ENCODE assay signal across 1 cellular context in the genomic region with DNA sequence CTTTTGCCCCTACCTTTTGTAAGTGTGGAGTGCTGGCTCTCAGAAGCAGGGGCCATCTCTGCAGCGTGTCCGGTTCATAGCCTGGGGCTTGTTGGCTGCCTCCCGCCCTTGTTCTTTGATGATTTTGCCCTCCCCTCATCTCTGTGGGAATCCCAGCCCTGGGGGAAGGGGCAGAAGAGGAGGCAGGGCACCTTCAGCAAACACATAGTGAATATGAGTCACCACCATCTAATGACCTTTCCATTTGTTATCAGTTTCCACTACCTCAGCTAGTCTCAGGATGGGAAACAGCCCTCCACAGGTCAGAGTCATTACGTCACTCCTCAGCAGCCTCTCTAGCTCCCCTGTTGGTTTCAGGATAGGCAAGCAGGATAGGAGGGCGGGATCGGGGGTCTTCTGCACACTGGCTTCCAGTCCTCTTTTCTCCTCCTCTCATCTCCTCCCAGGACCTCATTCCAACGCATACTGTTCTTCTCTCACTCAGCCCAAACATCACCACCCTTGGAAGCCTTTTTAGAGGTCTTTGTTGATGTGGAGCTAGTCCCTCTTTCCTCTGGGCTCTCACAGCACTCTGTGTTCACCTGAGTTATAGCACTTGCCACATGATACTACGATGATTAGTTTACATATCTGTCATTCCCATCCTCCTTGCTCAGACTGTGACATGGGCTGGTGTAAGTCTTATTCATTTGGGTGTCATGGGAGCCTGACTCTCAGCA.
A peak's percentile ranks its signal among the peaks of the same experiment; 100 is the strongest.
TF ChIP-seq lines count a peak whose summit lies in the region.

No MANE protein-coding gene starts in this region.

TF ChIP-seq in HepG2, 621 proteins besides CTCF, POLR2A, EP300 and RAD21 (continued from another document and continues in another):
- no peak for TF ChIP-seq ZNF570 (CRISPR knock-in tag; IDR thresholded peaks at IDR 0.05; ENCODE audit: borderline replicate concordance)
- TF ChIP-seq, protein P1, sequence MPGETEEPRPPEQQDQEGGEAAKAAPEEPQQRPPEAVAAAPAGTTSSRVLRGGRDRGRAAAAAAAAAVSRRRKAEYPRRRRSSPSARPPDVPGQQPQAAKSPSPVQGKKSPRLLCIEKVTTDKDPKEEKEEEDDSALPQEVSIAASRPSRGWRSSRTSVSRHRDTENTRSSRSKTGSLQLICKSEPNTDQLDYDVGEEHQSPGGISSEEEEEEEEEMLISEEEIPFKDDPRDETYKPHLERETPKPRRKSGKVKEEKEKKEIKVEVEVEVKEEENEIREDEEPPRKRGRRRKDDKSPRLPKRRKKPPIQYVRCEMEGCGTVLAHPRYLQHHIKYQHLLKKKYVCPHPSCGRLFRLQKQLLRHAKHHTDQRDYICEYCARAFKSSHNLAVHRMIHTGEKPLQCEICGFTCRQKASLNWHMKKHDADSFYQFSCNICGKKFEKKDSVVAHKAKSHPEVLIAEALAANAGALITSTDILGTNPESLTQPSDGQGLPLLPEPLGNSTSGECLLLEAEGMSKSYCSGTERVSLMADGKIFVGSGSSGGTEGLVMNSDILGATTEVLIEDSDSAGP (CRISPR knock-in tag; IDR thresholded peaks at IDR 0.05; ENCODE audit: borderline replicate concordance): peak; percentile 64; the same call in 1 of the 2 replicates
- no peak for TF ChIP-seq CEBPZ (IDR thresholded peaks at IDR 0.05; ENCODE audit: low read length)
- no peak for TF ChIP-seq ZNF205 (CRISPR knock-in tag; IDR thresholded peaks at IDR 0.05)
- peak; percentile 97 for TF ChIP-seq ATF2 (CRISPR knock-in tag; IDR thresholded peaks at IDR 0.05)
- 0 out of 2 replicates have a peak, but pooled peaks have one; percentile 28 for TF ChIP-seq BORCS8-MEF2B (CRISPR knock-in tag; IDR thresholded peaks at IDR 0.05)
- TF ChIP-seq ZNF460 (CRISPR knock-in tag; IDR thresholded peaks at IDR 0.05; ENCODE audit: borderline replicate concordance): peak; percentile 43; the same call in 1 of the 2 replicates
- TF ChIP-seq RARG (CRISPR knock-in tag; IDR thresholded peaks at IDR 0.05; ENCODE audit: low read depth): no peak
- no peak for TF ChIP-seq MAF1 (CRISPR knock-in tag; IDR thresholded peaks at IDR 0.05; ENCODE audit: borderline replicate concordance)
- no peak for TF ChIP-seq POLR2AphosphoS5 (IDR thresholded peaks at IDR 0.05; ENCODE audit: low read depth, low read length)
- peak; percentile 67; the same call in 1 of the 2 replicates for TF ChIP-seq ZBTB38 (CRISPR knock-in tag; IDR thresholded peaks at IDR 0.05)
- peak; percentile 84 for TF ChIP-seq FOXA3 (CRISPR knock-in tag; IDR thresholded peaks at IDR 0.05)
- TF ChIP-seq DR1 (CRISPR knock-in tag; IDR thresholded peaks at IDR 0.05): no peak
- TF ChIP-seq KAT7 (CRISPR knock-in tag; IDR thresholded peaks at IDR 0.05; ENCODE audit: borderline replicate concordance): no peak
- TF ChIP-seq IKZF5 (CRISPR knock-in tag; IDR thresholded peaks at IDR 0.05): peak; percentile 87
- TF ChIP-seq, protein P2, sequence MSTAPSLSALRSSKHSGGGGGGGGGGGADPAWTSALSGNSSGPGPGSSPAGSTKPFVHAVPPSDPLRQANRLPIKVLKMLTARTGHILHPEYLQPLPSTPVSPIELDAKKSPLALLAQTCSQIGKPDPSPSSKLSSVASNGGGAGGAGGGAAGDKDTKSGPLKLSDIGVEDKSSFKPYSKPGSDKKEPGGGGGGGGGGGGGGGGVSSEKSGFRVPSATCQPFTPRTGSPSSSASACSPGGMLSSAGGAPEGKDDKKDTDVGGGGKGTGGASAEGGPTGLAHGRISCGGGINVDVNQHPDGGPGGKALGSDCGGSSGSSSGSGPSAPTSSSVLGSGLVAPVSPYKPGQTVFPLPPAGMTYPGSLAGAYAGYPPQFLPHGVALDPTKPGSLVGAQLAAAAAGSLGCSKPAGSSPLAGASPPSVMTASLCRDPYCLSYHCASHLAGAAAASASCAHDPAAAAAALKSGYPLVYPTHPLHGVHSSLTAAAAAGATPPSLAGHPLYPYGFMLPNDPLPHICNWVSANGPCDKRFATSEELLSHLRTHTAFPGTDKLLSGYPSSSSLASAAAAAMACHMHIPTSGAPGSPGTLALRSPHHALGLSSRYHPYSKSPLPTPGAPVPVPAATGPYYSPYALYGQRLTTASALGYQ (CRISPR knock-in tag; IDR thresholded peaks at IDR 0.05): peak; percentile 80; the same call in 1 of the 2 replicates
- TF ChIP-seq NR2F2 (IDR thresholded peaks at IDR 0.05; ENCODE audit: borderline replicate concordance, low read depth): peak; percentile 66
- peak; percentile 18; the same call in 1 of the 2 replicates for TF ChIP-seq ONECUT2 (CRISPR knock-in tag; IDR thresholded peaks at IDR 0.05)
- no peak for TF ChIP-seq PAWR (CRISPR knock-in tag; IDR thresholded peaks at IDR 0.05; ENCODE audit: borderline replicate concordance)
- peak; percentile 66; the same call in 1 of the 2 replicates for TF ChIP-seq ZNF362 (CRISPR knock-in tag; IDR thresholded peaks at IDR 0.05; ENCODE audit: borderline replicate concordance)
- no peak for TF ChIP-seq ZNF274 (CRISPR knock-in tag; IDR thresholded peaks at IDR 0.05)
- no peak for TF ChIP-seq ZNF780A (CRISPR knock-in tag; IDR thresholded peaks at IDR 0.05)
- TF ChIP-seq ZNF431 (CRISPR knock-in tag; IDR thresholded peaks at IDR 0.05; ENCODE audit: borderline replicate concordance, low read depth): no peak
- TF ChIP-seq ZSCAN9 (CRISPR knock-in tag; IDR thresholded peaks at IDR 0.05; ENCODE audit: borderline replicate concordance): peak; percentile 43; the same call in 1 of the 2 replicates
- no peak for TF ChIP-seq PCBP2 (optimal IDR thresholded peaks at IDR 0.05; ENCODE audit: low read depth, low read length, poor library complexity, severe bottlenecking)
- no peak for TF ChIP-seq NFIB (CRISPR knock-in tag; IDR thresholded peaks at IDR 0.05; ENCODE audit: borderline replicate concordance)
- peak; percentile 88 for TF ChIP-seq TBX2 (CRISPR knock-in tag; IDR thresholded peaks at IDR 0.05; ENCODE audit: borderline replicate concordance)
- TF ChIP-seq ZNF704 (CRISPR knock-in tag; IDR thresholded peaks at IDR 0.05; ENCODE audit: borderline replicate concordance): no peak
- no peak for TF ChIP-seq ZNF484 (CRISPR knock-in tag; IDR thresholded peaks at IDR 0.05; ENCODE audit: borderline replicate concordance, low read depth)
- TF ChIP-seq ZBTB46 (CRISPR knock-in tag; IDR thresholded peaks at IDR 0.05; ENCODE audit: borderline replicate concordance): no peak
- no peak for TF ChIP-seq ZNF629 (CRISPR knock-in tag; conservative IDR thresholded peaks at IDR 0.05)
- TF ChIP-seq, protein P3, sequence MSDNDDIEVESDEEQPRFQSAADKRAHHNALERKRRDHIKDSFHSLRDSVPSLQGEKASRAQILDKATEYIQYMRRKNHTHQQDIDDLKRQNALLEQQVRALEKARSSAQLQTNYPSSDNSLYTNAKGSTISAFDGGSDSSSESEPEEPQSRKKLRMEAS (IDR thresholded peaks at IDR 0.05): no peak
- TF ChIP-seq ZNF430 (CRISPR knock-in tag; IDR thresholded peaks at IDR 0.05): peak; percentile 23; the same call in 1 of the 2 replicates
- TF ChIP-seq PRMT3 (CRISPR knock-in tag; IDR thresholded peaks at IDR 0.05; ENCODE audit: borderline replicate concordance, low read depth): no peak
- peak; percentile 88 for TF ChIP-seq PAXIP1 (CRISPR knock-in tag; conservative IDR thresholded peaks at IDR 0.05)
- no peak; the same call in 1 of the 2 replicates for TF ChIP-seq REPIN1 (CRISPR knock-in tag; IDR thresholded peaks at IDR 0.05; ENCODE audit: borderline replicate concordance, low read depth)
- TF ChIP-seq ZSCAN25 (CRISPR knock-in tag; IDR thresholded peaks at IDR 0.05): peak; percentile 44; the same call in 1 of the 2 replicates
- peak; percentile 84 for TF ChIP-seq CBFB (CRISPR knock-in tag; IDR thresholded peaks at IDR 0.05)
- TF ChIP-seq ZKSCAN1 (IDR thresholded peaks at IDR 0.05; ENCODE audit: low read length): peak; percentile 25; the same call in 1 of the 2 replicates
